In the genomic region with DNA sequence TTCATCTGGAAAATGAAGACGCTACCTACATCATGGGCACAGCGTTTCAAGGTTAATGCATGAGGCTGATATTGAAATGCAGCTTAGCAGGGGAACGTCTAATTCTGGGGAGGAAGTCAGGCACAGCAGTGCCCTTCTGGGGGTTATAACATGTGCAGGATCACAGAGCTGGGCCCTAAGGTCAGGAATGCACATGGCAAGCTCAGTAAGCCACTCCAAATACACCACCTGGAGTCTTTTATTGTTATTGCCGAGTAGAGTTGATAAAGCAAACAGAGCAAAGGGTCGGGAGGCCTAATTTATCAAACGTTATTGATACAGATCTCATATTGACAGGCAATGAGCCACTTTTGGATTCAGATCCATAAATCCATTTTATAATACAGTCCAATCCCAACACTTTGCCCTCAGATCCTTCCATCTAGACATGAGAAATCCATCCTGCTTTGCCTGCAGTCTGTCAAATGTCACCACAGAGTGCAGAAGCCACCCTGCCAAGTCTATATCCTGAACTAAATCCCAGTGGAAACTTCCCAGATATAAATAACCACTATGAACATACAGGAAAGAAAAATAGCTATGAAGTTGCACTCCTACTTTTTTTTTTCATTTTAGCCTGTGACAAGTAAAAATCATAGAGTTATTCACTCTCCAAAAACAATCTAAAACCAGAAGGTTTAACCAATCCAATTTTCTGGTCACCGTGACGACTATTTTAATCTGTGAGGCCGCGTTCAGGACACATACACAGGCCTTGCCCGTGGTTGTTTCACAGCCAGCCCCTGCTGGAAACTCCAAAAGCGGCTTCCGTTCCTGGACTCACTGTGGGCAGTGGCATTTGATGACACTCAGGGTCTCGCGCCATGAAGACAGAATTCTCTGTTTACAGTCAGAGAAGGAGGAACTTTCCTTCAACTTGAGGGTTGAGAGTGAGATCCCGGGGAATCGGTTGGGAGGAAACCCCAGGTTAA, we compare ENCODE assay signal across 1 cellular context.
TF ChIP-seq lines count a peak whose summit lies in the region.

No MANE protein-coding gene starts in this region.

TF ChIP-seq in GM23338, 12 proteins besides CTCF, POLR2A, EP300 and RAD21:
- TF ChIP-seq POLR2AphosphoS5 (IDR thresholded peaks at IDR 0.05; ENCODE audit: low read depth) (no peak), CREB1 (CRISPR knock-in tag; IDR thresholded peaks at IDR 0.05; ENCODE audit: low read depth) (no peak), NANOG (IDR thresholded peaks at IDR 0.05; ENCODE audit: borderline replicate concordance) (no peak), STAT1 (IDR thresholded peaks at IDR 0.05; ENCODE audit: unreplicated experiment) (no peak), EZH2 (IDR thresholded peaks at IDR 0.05; ENCODE audit: low read depth, unreplicated experiment) (no peak), ZNF114 (CRISPR knock-in tag; IDR thresholded peaks at IDR 0.05) (no peak), ZNF331 (CRISPR knock-in tag; IDR thresholded peaks at IDR 0.05; ENCODE audit: low read depth) (no peak), JUNB (IDR thresholded peaks at IDR 0.05; ENCODE audit: unreplicated experiment) (no peak), EZH2phosphoT487 (IDR thresholded peaks at IDR 0.05; ENCODE audit: unreplicated experiment) (no peak)
- TF ChIP-seq, protein P1, sequence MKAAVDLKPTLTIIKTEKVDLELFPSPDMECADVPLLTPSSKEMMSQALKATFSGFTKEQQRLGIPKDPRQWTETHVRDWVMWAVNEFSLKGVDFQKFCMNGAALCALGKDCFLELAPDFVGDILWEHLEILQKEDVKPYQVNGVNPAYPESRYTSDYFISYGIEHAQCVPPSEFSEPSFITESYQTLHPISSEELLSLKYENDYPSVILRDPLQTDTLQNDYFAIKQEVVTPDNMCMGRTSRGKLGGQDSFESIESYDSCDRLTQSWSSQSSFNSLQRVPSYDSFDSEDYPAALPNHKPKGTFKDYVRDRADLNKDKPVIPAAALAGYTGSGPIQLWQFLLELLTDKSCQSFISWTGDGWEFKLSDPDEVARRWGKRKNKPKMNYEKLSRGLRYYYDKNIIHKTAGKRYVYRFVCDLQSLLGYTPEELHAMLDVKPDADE (IDR thresholded peaks at IDR 0.05) = no peak
- TF ChIP-seq, protein P2, sequence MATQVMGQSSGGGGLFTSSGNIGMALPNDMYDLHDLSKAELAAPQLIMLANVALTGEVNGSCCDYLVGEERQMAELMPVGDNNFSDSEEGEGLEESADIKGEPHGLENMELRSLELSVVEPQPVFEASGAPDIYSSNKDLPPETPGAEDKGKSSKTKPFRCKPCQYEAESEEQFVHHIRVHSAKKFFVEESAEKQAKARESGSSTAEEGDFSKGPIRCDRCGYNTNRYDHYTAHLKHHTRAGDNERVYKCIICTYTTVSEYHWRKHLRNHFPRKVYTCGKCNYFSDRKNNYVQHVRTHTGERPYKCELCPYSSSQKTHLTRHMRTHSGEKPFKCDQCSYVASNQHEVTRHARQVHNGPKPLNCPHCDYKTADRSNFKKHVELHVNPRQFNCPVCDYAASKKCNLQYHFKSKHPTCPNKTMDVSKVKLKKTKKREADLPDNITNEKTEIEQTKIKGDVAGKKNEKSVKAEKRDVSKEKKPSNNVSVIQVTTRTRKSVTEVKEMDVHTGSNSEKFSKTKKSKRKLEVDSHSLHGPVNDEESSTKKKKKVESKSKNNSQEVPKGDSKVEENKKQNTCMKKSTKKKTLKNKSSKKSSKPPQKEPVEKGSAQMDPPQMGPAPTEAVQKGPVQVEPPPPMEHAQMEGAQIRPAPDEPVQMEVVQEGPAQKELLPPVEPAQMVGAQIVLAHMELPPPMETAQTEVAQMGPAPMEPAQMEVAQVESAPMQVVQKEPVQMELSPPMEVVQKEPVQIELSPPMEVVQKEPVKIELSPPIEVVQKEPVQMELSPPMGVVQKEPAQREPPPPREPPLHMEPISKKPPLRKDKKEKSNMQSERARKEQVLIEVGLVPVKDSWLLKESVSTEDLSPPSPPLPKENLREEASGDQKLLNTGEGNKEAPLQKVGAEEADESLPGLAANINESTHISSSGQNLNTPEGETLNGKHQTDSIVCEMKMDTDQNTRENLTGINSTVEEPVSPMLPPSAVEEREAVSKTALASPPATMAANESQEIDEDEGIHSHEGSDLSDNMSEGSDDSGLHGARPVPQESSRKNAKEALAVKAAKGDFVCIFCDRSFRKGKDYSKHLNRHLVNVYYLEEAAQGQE (IDR thresholded peaks at IDR 0.05; ENCODE audit: unreplicated experiment) = no peak
- TF ChIP-seq, protein P3, sequence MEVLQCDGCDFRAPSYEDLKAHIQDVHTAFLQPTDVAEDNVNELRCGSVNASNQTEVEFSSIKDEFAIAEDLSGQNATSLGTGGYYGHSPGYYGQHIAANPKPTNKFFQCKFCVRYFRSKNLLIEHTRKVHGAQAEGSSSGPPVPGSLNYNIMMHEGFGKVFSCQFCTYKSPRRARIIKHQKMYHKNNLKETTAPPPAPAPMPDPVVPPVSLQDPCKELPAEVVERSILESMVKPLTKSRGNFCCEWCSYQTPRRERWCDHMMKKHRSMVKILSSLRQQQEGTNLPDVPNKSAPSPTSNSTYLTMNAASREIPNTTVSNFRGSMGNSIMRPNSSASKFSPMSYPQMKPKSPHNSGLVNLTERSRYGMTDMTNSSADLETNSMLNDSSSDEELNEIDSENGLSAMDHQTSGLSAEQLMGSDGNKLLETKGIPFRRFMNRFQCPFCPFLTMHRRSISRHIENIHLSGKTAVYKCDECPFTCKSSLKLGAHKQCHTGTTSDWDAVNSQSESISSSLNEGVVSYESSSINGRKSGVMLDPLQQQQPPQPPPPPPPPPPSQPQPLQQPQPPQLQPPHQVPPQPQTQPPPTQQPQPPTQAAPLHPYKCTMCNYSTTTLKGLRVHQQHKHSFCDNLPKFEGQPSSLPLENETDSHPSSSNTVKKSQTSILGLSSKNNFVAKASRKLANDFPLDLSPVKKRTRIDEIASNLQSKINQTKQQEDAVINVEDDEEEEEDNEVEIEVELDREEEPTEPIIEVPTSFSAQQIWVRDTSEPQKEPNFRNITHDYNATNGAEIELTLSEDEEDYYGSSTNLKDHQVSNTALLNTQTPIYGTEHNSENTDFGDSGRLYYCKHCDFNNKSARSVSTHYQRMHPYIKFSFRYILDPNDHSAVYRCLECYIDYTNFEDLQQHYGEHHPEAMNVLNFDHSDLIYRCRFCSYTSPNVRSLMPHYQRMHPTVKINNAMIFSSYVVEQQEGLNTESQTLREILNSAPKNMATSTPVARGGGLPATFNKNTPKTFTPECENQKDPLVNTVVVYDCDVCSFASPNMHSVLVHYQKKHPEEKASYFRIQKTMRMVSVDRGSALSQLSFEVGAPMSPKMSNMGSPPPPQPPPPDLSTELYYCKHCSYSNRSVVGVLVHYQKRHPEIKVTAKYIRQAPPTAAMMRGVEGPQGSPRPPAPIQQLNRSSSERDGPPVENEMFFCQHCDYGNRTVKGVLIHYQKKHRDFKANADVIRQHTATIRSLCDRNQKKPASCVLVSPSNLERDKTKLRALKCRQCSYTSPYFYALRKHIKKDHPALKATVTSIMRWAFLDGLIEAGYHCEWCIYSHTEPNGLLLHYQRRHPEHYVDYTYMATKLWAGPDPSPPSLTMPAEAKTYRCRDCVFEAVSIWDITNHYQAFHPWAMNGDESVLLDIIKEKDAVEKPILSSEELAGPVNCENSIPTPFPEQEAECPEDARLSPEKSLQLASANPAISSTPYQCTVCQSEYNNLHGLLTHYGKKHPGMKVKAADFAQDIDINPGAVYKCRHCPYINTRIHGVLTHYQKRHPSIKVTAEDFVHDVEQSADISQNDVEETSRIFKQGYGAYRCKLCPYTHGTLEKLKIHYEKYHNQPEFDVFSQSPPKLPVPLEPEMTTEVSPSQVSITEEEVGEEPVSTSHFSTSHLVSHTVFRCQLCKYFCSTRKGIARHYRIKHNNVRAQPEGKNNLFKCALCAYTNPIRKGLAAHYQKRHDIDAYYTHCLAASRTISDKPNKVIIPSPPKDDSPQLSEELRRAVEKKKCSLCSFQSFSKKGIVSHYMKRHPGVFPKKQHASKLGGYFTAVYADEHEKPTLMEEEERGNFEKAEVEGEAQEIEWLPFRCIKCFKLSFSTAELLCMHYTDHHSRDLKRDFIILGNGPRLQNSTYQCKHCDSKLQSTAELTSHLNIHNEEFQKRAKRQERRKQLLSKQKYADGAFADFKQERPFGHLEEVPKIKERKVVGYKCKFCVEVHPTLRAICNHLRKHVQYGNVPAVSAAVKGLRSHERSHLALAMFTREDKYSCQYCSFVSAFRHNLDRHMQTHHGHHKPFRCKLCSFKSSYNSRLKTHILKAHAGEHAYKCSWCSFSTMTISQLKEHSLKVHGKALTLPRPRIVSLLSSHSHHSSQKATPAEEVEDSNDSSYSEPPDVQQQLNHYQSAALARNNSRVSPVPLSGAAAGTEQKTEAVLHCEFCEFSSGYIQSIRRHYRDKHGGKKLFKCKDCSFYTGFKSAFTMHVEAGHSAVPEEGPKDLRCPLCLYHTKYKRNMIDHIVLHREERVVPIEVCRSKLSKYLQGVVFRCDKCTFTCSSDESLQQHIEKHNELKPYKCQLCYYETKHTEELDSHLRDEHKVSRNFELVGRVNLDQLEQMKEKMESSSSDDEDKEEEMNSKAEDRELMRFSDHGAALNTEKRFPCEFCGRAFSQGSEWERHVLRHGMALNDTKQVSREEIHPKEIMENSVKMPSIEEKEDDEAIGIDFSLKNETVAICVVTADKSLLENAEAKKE (CRISPR knock-in tag; IDR thresholded peaks at IDR 0.05) = no peak
